ENCODE assay signal across 8 cellular contexts in genomic region chr3:148697311-148698189, GRCh38. TPM values are rescaled to one million over a fixed set of nuclear protein-coding genes. Genes with fewer than 3 reads are reported as not detected.
DNase-seq lines count a peak whose midpoint lies in the region; ATAC-seq and TF ChIP-seq lines count a peak whose summit lies in the region.

TSS of gene AGTR1 (plus strand) at chr3:148697903. CDS start at chr3:148741036, 43,133 bp downstream.

- peaks cover 0 to 6% (median 0%) of the 10 kb centered on the region in 4 donors for H3K4me1 Mint-ChIP-seq in naive thymus-derived CD8-positive, alpha-beta T cell

- H3K4me1 ChIP-seq in HAP-1 (no peaks in the 10 kb centered on the region), iPS-20b (ENCODE audit: insufficient read depth, low read length) (no peaks in the 10 kb centered on the region), smooth muscle cell (ENCODE audit: low read depth) (no peaks in the 10 kb centered on the region)

- 3% methylated on average over 61 of the region's 61 CpGs for WGBS in smooth muscle cell (ENCODE audit: low lambda C conversion rate)

- no peaks in the 10 kb centered on the region for H3F3A ChIP-seq in smooth muscle cell (ENCODE audit: low read depth)

- no peaks in the 10 kb centered on the region for H3K36me3 ChIP-seq in HAP-1 (replicated peaks)
- H3K36me3 ChIP-seq in iPS-20b (ENCODE audit: insufficient read depth, low read depth, low read length), result no peaks in the 10 kb centered on the region
- no peaks in the 10 kb centered on the region for H3K36me3 ChIP-seq in smooth muscle cell (ENCODE audit: low read depth)

- peak within 1 kb of the TSS; percentile 94 for H3K4me2 ChIP-seq in smooth muscle cell

- H3K79me2 ChIP-seq in smooth muscle cell (ENCODE audit: low read depth), result no peaks in the 10 kb centered on the region

- in situ Hi-C loops in HAP-1 (cut with MboI; ENCODE audit: low sequenced_read_pairs), result no loop called here
- in situ Hi-C loops in astrocyte of the spinal cord (cut with HindIII; ENCODE audit: low sequenced_read_pairs), result no loop called here

- H2AFZ ChIP-seq in smooth muscle cell (ENCODE audit: low read depth), result peak within 1 kb of the TSS; percentile 88

- peaks cover 0 to 11% (median 2%) of the 10 kb centered on the region in 3 donors for H3K36me3 Mint-ChIP-seq in naive thymus-derived CD8-positive, alpha-beta T cell

- POLR2A ChIA-PET in naive thymus-derived CD8-positive, alpha-beta T cell (lab: Charles Lee), result no interaction called here

- H3K4me3 ChIP-seq in HAP-1 (peak within 1 kb of the TSS; percentile 25), astrocyte of the spinal cord (ENCODE audit: low read depth, low read length) (peak within 1 kb of the TSS; percentile 61), iPS-20b (ENCODE audit: low read length) (peak within 1 kb of the TSS; percentile 61), smooth muscle cell (peak within 1 kb of the TSS; percentile 74)

- no peak for ATAC-seq in naive thymus-derived CD8-positive, alpha-beta T cell
- ATAC-seq in HG02973 (IDR thresholded peaks at IDR 0.05; ENCODE audit: unreplicated experiment), result no peak

- no peaks in the 10 kb centered on the region for H4K20me1 ChIP-seq in smooth muscle cell (ENCODE audit: low read depth)

- H3K4me3 Mint-ChIP-seq in naive thymus-derived CD8-positive, alpha-beta T cell, result peak within 1 kb of the TSS in 1 of 10 donors; percentile 29

- peaks cover 0 to 9% (median 2%) of the 10 kb centered on the region in 9 donors for H3K9me3 Mint-ChIP-seq in naive thymus-derived CD8-positive, alpha-beta T cell

- H3K27me3 Mint-ChIP-seq in naive thymus-derived CD8-positive, alpha-beta T cell, result peaks cover 11 to 32% (median 25%) of the 10 kb centered on the region in 5 donors

- H3K27ac Mint-ChIP-seq in naive thymus-derived CD8-positive, alpha-beta T cell, result peak within 1 kb of the TSS in 1 of 10 donors; percentile 72

- H3K9ac ChIP-seq in iPS-20b (ENCODE audit: low read depth, low read length), result no peak within 1 kb of the TSS
- H3K9ac ChIP-seq in smooth muscle cell (ENCODE audit: low read depth), result peak within 1 kb of the TSS; percentile 52

- H3K27ac ChIP-seq in iPS-20b (ENCODE audit: low read length) (no peak within 1 kb of the TSS), smooth muscle cell (ENCODE audit: low read depth) (no peak within 1 kb of the TSS)

- no peaks in the 10 kb centered on the region for H3K9me3 ChIP-seq in HAP-1
- H3K9me3 ChIP-seq in iPS-20b (ENCODE audit: insufficient read depth, low read depth, low read length), result no peaks in the 10 kb centered on the region
- H3K9me3 ChIP-seq in smooth muscle cell (replicated peaks; ENCODE audit: low read depth), result no peaks in the 10 kb centered on the region

- TF ChIP-seq CTCF in astrocyte of the spinal cord (IDR thresholded peaks at IDR 0.05; ENCODE audit: low read depth, low read length) (no peak), smooth muscle cell (IDR thresholded peaks at IDR 0.05; ENCODE audit: borderline replicate concordance, insufficient read depth, poor library complexity, severe bottlenecking) (no peak)

- H3K27me3 ChIP-seq in HAP-1 (ENCODE audit: low read depth) (peaks cover 37% of the 10 kb centered on the region), iPS-20b (ENCODE audit: insufficient read depth, low read length) (peaks cover 46% of the 10 kb centered on the region), smooth muscle cell (ENCODE audit: low read depth) (peaks cover 59% of the 10 kb centered on the region)

- DNase-seq in HAP-1 (ENCODE audit: low spot score in 2 of 2) (peak; percentile 38 to 67), astrocyte of the spinal cord (ENCODE audit: low read depth, low spot score) (peak; percentile 36), smooth muscle cell (lab: John Stamatoyannopoulos, UW; ENCODE audit: unreplicated experiment) (peak; percentile 4), NCI-H187 (lab: John Stamatoyannopoulos, UW) (no peak), activated T-cell treated with anti-CD3 and anti-CD28 coated beads for 4 hours (no peak)
- no peak for DNase-seq in naive thymus-derived CD8-positive, alpha-beta T cell

RNA-seq across cellular contexts. Expression of gene AGTR1, which starts in this region (rescaled TPM):
- 4.0 and 5.8 TPM in 2 replicates for total RNA-seq in smooth muscle cell
- polyA plus RNA-seq in smooth muscle cell, result 0.98 and 3.2 TPM in 2 replicates
- not detected for total RNA-seq in naive thymus-derived CD8-positive, alpha-beta T cell
- polyA plus RNA-seq in naive thymus-derived CD8-positive, alpha-beta T cell, result not detected

Comparison
In these comparisons a context has a peak if more than half of its experiments do, and no peak if none do; other contexts are left out.
1. DNase-seq: peak in HAP-1 (2 of 2), astrocyte of the spinal cord (single experiment) and smooth muscle cell (single experiment); none in naive thymus-derived CD8-positive, alpha-beta T cell (0 of 10), NCI-H187 (0 of 2) and activated T-cell treated with anti-CD3 and anti-CD28 coated beads for 4 hours (single experiment).
2. Peak in every context shown above with its lines, with median percentiles within 50 percentile points of each other: H3K4me3 ChIP-seq.